In genomic region chr6:113825776-113826175, GRCh38 we compare ENCODE assay signal across 9 cellular contexts. TPM values are rescaled to one million over a fixed set of nuclear protein-coding genes. Genes with fewer than 3 reads are reported as not detected.
DNase-seq lines count a peak whose midpoint lies in the region; ATAC-seq, FAIRE-seq and TF ChIP-seq lines count a peak whose summit lies in the region.
"Had no signal": no experiment of that assay in that cellular context is flagged by ENCODE, and none has a peak within 500 bp of the region (broad histone marks: within the 10 kb centered on the region; RNA-seq: fewer than 3 reads in every experiment).

No MANE protein-coding gene starts in this region.

- no peaks in the 10 kb centered on the region for H3K9me3 ChIP-seq in BE2C

- TF ChIP-seq POLR2A in GM12892 (IDR thresholded peaks at IDR 0.05; ENCODE audit: low read depth, low read length), result no peak

- H3K4me1 ChIP-seq in BE2C, result no peaks in the 10 kb centered on the region; the same call in 1 of the 2 replicates

- DNase-seq in BE2C (peak; percentile 82), NCI-H2227 treated with DMSO at 0.1 percent for 48 hours (lab: John Stamatoyannopoulos, UW) (peak; percentile 6), fibroblast of pulmonary artery (ENCODE audit: low read depth) (peak; percentile 77), nucleus accumbens (lab: John Stamatoyannopoulos, UW) (peak in 54 of 56 donors; percentile 6 to 94 (median 74)), GM12892 (ENCODE audit: insufficient read length) (no peak), DMS114 treated with DMSO at 0.1 percent for 48 hours (lab: John Stamatoyannopoulos, UW; ENCODE audit: unreplicated experiment) (no peak), epidermal melanocyte (ENCODE audit: insufficient read length, low spot score) (no peak)
- DNase-seq: NCI-H146 had no signal

- no peaks in the 10 kb centered on the region for H3K36me3 ChIP-seq in BE2C

- FAIRE-seq in GM12892 (lab: Jason Lieb, UNC), result no peak

- ATAC-seq in GM21381 (IDR thresholded peaks at IDR 0.05; ENCODE audit: unreplicated experiment), result no peak

- no peak overlapping the region for H3K4me3 ChIP-seq in BE2C (ENCODE audit: low read depth, low read length)
- H3K4me3 ChIP-seq in fibroblast of pulmonary artery (replicated peaks; ENCODE audit: low read depth, low read length), result no peak overlapping the region

- H3K27me3 ChIP-seq in BE2C, result no peaks in the 10 kb centered on the region

- no peak for TF ChIP-seq CTCF in BE2C (IDR thresholded peaks at IDR 0.05; ENCODE audit: low read depth, low read length)
- no peak for TF ChIP-seq CTCF in fibroblast of pulmonary artery (IDR thresholded peaks at IDR 0.05; ENCODE audit: low read length, missing control alignments)

RNA-seq across cellular contexts. Expression of gene MARCKS, which starts 31.4 kb away (rescaled TPM):
- polyA plus RNA-seq in BE2C (2012; ENCODE audit: insufficient read depth, insufficient read length, low read depth), result 45.7 TPM
- 78.9 TPM for polyA plus RNA-seq in GM12892 (2012; ENCODE audit: missing spikeins)

Comparison
In these comparisons a context has a peak if more than half of its experiments do, and no peak if none do; other contexts are left out.
1. DNase-seq: peak in BE2C (single experiment), NCI-H2227 treated with DMSO at 0.1 percent for 48 hours (single experiment), fibroblast of pulmonary artery (single experiment) and nucleus accumbens (54 of 56); none in GM12892 (single experiment), DMS114 treated with DMSO at 0.1 percent for 48 hours (single experiment) and epidermal melanocyte (single experiment).